1 cellular context compared by ENCODE assay signal in genomic region chr15:41235228-41235627, GRCh38.
A peak's percentile ranks its signal among the peaks of the same experiment; 100 is the strongest.
TF ChIP-seq lines count a peak whose summit lies in the region.

No MANE protein-coding gene starts in this region.

TF ChIP-seq in HepG2, 621 proteins besides CTCF, POLR2A, EP300 and RAD21:
- peak; percentile 75 for TF ChIP-seq ZNF770 (CRISPR knock-in tag; IDR thresholded peaks at IDR 0.05)
